6 cellular contexts compared by ENCODE assay signal in genomic region chr17:16145319-16145890, GRCh38.
DNase-seq lines count a peak whose midpoint lies in the region; ATAC-seq, FAIRE-seq and TF ChIP-seq lines count a peak whose summit lies in the region.
"Not testable (repeated sequence)": the region's sequence is repeated elsewhere in the genome, so short reads cannot be mapped to it uniquely, and the experiment has no call there.

No MANE protein-coding gene starts in this region.

- in situ Hi-C loops in HepG2 (cut with HindIII; ENCODE audit: extremely low pct_ligation_motif_present, low pct_unique_long_range_greater_than_20kb) = not testable (repeated sequence)

- not testable (repeated sequence) for H3K4me1 ChIP-seq in right cardiac atrium (ENCODE audit: control insufficient read depth, insufficient read depth, low read length); HepG2 (ENCODE audit: insufficient read depth, low read length)

- not testable (repeated sequence) for FAIRE-seq in HepG2 (lab: Jason Lieb, UNC)

- H3K79me2 ChIP-seq in HepG2 (ENCODE audit: insufficient read depth, low read length) = not testable (repeated sequence)

- not testable (repeated sequence) for H3K9me3 ChIP-seq in right cardiac atrium (ENCODE audit: control insufficient read depth, low read length); HepG2 (ENCODE audit: low read length)

- WGBS in right cardiac atrium = 96% methylated on average over 40 of the region's 40 CpGs
- WGBS in HepG2 (ENCODE audit: low lambda C conversion rate) = 97% methylated on average over 14 of the region's 40 CpGs

- intact Hi-C loops in right cardiac atrium (cut with DNase I); HepG2 (cut with micrococcal nuclease; ENCODE audit: unreplicated experiment): not testable (repeated sequence)

- TF ChIP-seq EP300 in HepG2 (IDR thresholded peaks at IDR 0.05; ENCODE audit: low read depth in 2 of 2, low read length in 2 of 2); HepG2 (CRISPR knock-in tag; IDR thresholded peaks at IDR 0.05; ENCODE audit: borderline replicate concordance): not testable (repeated sequence)

- H2AFZ ChIP-seq in HepG2 (ENCODE audit: low read length) = not testable (repeated sequence)

- not testable (repeated sequence) for H3K27me3 Mint-ChIP-seq in activated naive CD4-positive, alpha-beta T cell treated with anti-CD3 and anti-CD28 coated beads, Interleukin-2, amount 50 U/mL, for 24 hours; endothelial cell (ENCODE audit: unreplicated experiment); stimulated activated naive B cell treated with anti-CD40 and anti-IgM and Interleukin-4, amounts not matched to agents 10 μg/mL and 1 μg/mL and 100 μg/mL, for 72 hours

- peaks cover 17% of the 10 kb centered on the region for H3K36me3 Mint-ChIP-seq in activated naive CD4-positive, alpha-beta T cell treated with anti-CD3 and anti-CD28 coated beads, Interleukin-2, amount 50 U/mL, for 24 hours
- peaks cover 30% of the 10 kb centered on the region for H3K36me3 Mint-ChIP-seq in endothelial cell (ENCODE audit: low read depth, unreplicated experiment)
- H3K36me3 Mint-ChIP-seq in stimulated activated naive B cell treated with anti-CD40 and anti-IgM and Interleukin-4, amounts not matched to agents 10 μg/mL and 1 μg/mL and 100 μg/mL, for 72 hours = peaks cover 30 to 50% of the 10 kb centered on the region in 2 donors

- POLR2A ChIA-PET in HepG2 (lab: Yijun Ruan, JAX) = not testable (repeated sequence)

- H3K36me3 ChIP-seq in HepG2 (replicated peaks in 1 of 2; ENCODE audit: control insufficient read depth in 1 of 2, insufficient read depth in 2 of 2, low read length in 2 of 2) = peaks cover 9 to 65% of the 10 kb centered on the region in 2 experiments

- not testable (repeated sequence) for H3K27me3 ChIP-seq in right cardiac atrium (ENCODE audit: control insufficient read depth, insufficient read depth); HepG2 (ENCODE audit: control insufficient read depth in 1 of 2, insufficient read depth in 2 of 2, low read length in 2 of 2)

- not testable (repeated sequence) for H3K4me2 ChIP-seq in HepG2 (ENCODE audit: low read depth, low read length)

- H3K9me3 Mint-ChIP-seq in activated naive CD4-positive, alpha-beta T cell treated with anti-CD3 and anti-CD28 coated beads, Interleukin-2, amount 50 U/mL, for 24 hours; endothelial cell (ENCODE audit: unreplicated experiment); stimulated activated naive B cell treated with anti-CD40 and anti-IgM and Interleukin-4, amounts not matched to agents 10 μg/mL and 1 μg/mL and 100 μg/mL, for 72 hours: not testable (repeated sequence)

- H3K27ac Mint-ChIP-seq in activated naive CD4-positive, alpha-beta T cell treated with anti-CD3 and anti-CD28 coated beads, Interleukin-2, amount 50 U/mL, for 24 hours = peak overlapping the region; percentile 30
- H3K27ac Mint-ChIP-seq in endothelial cell (ENCODE audit: unreplicated experiment) = not testable (repeated sequence)
- peak overlapping the region; percentile 87 for H3K27ac Mint-ChIP-seq in stimulated activated naive B cell treated with anti-CD40 and anti-IgM and Interleukin-4, amounts not matched to agents 10 μg/mL and 1 μg/mL and 100 μg/mL, for 72 hours

- H4K20me1 ChIP-seq in HepG2 (ENCODE audit: insufficient read depth, low read length) = not testable (repeated sequence)

- not testable (repeated sequence) for H3K9ac ChIP-seq in HepG2 (ENCODE audit: insufficient read depth, low read depth, low read length)

- H3K4me3 ChIP-seq in right cardiac atrium (ENCODE audit: low read length); HepG2 (replicated peaks in 1 of 3; ENCODE audit: insufficient read depth in 1 of 3, low read depth in 2 of 3, low read length in 3 of 3): not testable (repeated sequence)

- ATAC-seq in right cardiac atrium; HepG2; stimulated activated naive B cell treated with anti-CD40 and anti-IgM and Interleukin-4, amounts not matched to agents 10 μg/mL and 1 μg/mL and 100 μg/mL, for 72 hours (replicated peaks): not testable (repeated sequence)

- TF ChIP-seq POLR2A in HepG2 (IDR thresholded peaks at IDR 0.05; ENCODE audit: insufficient read depth in 1 of 2, low read depth in 2 of 2, low read length in 2 of 2) = not testable (repeated sequence)

- CTCF ChIA-PET in HepG2 (lab: Yijun Ruan, JAX; ENCODE audit: low intra/inter-chr PET ratio, low total read pairs) = not testable (repeated sequence)

- not testable (repeated sequence) for H3K27ac ChIP-seq in right cardiac atrium (ENCODE audit: low read length); HepG2 (ENCODE audit: extremely low read length, insufficient read depth, low read length)

- TF ChIP-seq RAD21 in HepG2 (CRISPR knock-in tag; IDR thresholded peaks at IDR 0.05) = not testable (repeated sequence)

- DNase-seq in D341Med (ENCODE audit: low spot score) (peak; percentile 9), right cardiac atrium (peak in 2 of 3 donors; percentile 18 to 61)
- DNase-seq in endothelial cell (ENCODE audit: low spot score); HepG2 (ENCODE audit: low spot score); stimulated activated naive B cell treated with anti-CD40 and anti-IgM and Interleukin-4, amounts not matched to agents 10 μg/mL and 1 μg/mL and 100 μg/mL, for 72 hours: not testable (repeated sequence)

- TF ChIP-seq CTCF in endothelial cell (IDR thresholded peaks at IDR 0.05; ENCODE audit: unreplicated experiment); HepG2 (CRISPR knock-in tag; IDR thresholded peaks at IDR 0.05): not testable (repeated sequence)

- not testable (repeated sequence) for BruUV-seq in HepG2 (replicated peaks; lab: Mats Ljungman, UMichigan)

- H3K4me3 Mint-ChIP-seq in activated naive CD4-positive, alpha-beta T cell treated with anti-CD3 and anti-CD28 coated beads, Interleukin-2, amount 50 U/mL, for 24 hours; stimulated activated naive B cell treated with anti-CD40 and anti-IgM and Interleukin-4, amounts not matched to agents 10 μg/mL and 1 μg/mL and 100 μg/mL, for 72 hours: not testable (repeated sequence)
- H3K4me3 Mint-ChIP-seq in endothelial cell (ENCODE audit: unreplicated experiment) = peak overlapping the region; percentile 21

- H3K4me1 Mint-ChIP-seq in activated naive CD4-positive, alpha-beta T cell treated with anti-CD3 and anti-CD28 coated beads, Interleukin-2, amount 50 U/mL, for 24 hours; endothelial cell (ENCODE audit: unreplicated experiment); stimulated activated naive B cell treated with anti-CD40 and anti-IgM and Interleukin-4, amounts not matched to agents 10 μg/mL and 1 μg/mL and 100 μg/mL, for 72 hours: not testable (repeated sequence)

TF ChIP-seq in HepG2, 621 proteins besides CTCF, POLR2A, EP300 and RAD21:
- TF ChIP-seq AGO2 (optimal IDR thresholded peaks at IDR 0.05; ENCODE audit: low read depth, low read length) = peak; percentile 47
